In the genomic region with DNA sequence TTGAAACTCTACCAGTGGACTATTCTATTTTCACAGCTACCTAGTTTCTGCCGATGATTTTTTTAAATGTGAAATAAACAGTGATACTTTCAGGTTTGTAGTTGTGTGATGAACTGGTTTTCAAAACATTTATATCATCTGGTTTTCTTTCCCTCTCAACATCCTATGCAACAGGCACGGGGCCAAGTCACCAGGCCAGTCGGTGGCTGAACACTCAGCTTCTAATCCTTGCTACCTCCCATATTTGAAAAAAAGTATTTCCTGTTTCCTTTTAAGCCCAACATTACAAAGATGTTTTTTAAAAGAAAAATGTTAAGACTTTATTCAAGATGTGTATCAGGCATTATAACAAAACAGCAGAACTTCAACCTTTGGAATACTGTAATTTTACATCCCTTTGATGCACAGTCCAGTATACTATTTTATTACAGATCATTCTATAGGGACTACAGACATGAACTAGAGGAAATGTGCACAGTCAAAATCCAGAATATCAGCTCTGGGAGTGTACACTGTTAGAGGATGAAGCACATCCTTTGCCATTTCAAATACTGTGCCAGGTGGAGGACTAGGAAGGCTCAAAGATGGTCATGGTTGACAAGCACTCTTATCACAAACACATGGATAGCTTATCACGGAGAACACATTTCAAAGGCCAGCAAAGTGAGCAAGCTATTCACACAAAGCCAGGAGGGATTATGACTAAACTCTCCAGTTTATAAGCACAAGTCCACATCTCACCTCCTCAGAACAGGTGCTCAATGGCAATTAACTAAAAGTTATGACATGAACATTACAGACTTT, we compare ENCODE assay signal across 1 cellular context.
TF ChIP-seq lines count a peak whose summit lies in the region.

No MANE protein-coding gene starts in this region.

TF ChIP-seq in K562, 482 proteins besides CTCF, POLR2A, EP300 and RAD21 (continued from another document):
- TF ChIP-seq, protein P1, sequence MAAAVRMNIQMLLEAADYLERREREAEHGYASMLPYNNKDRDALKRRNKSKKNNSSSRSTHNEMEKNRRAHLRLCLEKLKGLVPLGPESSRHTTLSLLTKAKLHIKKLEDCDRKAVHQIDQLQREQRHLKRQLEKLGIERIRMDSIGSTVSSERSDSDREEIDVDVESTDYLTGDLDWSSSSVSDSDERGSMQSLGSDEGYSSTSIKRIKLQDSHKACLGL (CRISPR knock-in tag; IDR thresholded peaks at IDR 0.05; ENCODE audit: borderline replicate concordance, poor library complexity, severe bottlenecking) = no peak
- TF ChIP-seq RBM15 (IDR thresholded peaks at IDR 0.05; ENCODE audit: insufficient read depth, low read length) (no peak), ZNF41 (CRISPR knock-in tag; conservative IDR thresholded peaks at IDR 0.05) (no peak), POU5F1 (IDR thresholded peaks at IDR 0.05; ENCODE audit: borderline replicate concordance, low read depth, low read length, partially characterized antibody) (no peak), CBX2 (IDR thresholded peaks at IDR 0.05; ENCODE audit: insufficient read depth, low read length, poor library complexity, severe bottlenecking) (no peak), RB1 (IDR thresholded peaks at IDR 0.05; ENCODE audit: low read depth) (0 out of 2 replicates have a peak, but pooled peaks have one; percentile 12), ZNF668 (CRISPR knock-in tag; IDR thresholded peaks at IDR 0.05) (no peak; the same call in 1 of the 2 replicates), NFATC3 (IDR thresholded peaks at IDR 0.05) (0 out of 2 replicates have a peak, but pooled peaks have one; percentile 52), SMAD2 (IDR thresholded peaks at IDR 0.05; ENCODE audit: low read depth, low read length) (no peak), POLR3G (IDR thresholded peaks at IDR 0.05; ENCODE audit: extremely low read depth, insufficient read length, insufficient replicate concordance) (no peak), RBM34 (IDR thresholded peaks at IDR 0.05; ENCODE audit: borderline replicate concordance, insufficient read depth, low read length) (no peak), ILK (tag; IDR thresholded peaks at IDR 0.05; ENCODE audit: borderline replicate concordance, low read depth) (no peak), MCM7 (IDR thresholded peaks at IDR 0.05) (no peak), STAT5B (CRISPR knock-in tag; IDR thresholded peaks at IDR 0.05) (no peak), RFX5 (IDR thresholded peaks at IDR 0.05; ENCODE audit: low read depth, low read length) (no peak), SRSF7 (optimal IDR thresholded peaks at IDR 0.05; ENCODE audit: low read depth, low read length) (no peak), MTA1 (IDR thresholded peaks at IDR 0.05; ENCODE audit: borderline replicate concordance) (peak; percentile 91), KDM1A (IDR thresholded peaks at IDR 0.05) (peak; percentile 81 to 89), CBX3 (IDR thresholded peaks at IDR 0.05; ENCODE audit: borderline replicate concordance in 1 of 2, low read length in 2 of 2) (no peak), MCM2 (IDR thresholded peaks at IDR 0.05; ENCODE audit: low read depth) (no peak), CBX8 (IDR thresholded peaks at IDR 0.05; ENCODE audit: borderline replicate concordance, extremely low read depth, low read depth, low read length, poor library complexity, severe bottlenecking) (no peak)
- TF ChIP-seq, protein P2, sequence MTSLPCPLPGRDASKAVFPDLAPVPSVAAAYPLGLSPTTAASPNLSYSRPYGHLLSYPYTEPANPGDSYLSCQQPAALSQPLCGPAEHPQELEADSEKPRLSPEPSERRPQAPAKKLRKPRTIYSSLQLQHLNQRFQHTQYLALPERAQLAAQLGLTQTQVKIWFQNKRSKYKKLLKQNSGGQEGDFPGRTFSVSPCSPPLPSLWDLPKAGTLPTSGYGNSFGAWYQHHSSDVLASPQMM (CRISPR knock-in tag; IDR thresholded peaks at IDR 0.05) = no peak
